In genomic region chr3:61858054-61858453, GRCh38 we compare ENCODE assay signal across 9 cellular contexts.
A peak's percentile ranks its signal among the peaks of the same experiment; 100 is the strongest.
DNase-seq lines count a peak whose midpoint lies in the region; ATAC-seq, FAIRE-seq and TF ChIP-seq lines count a peak whose summit lies in the region.
"Had no signal": no experiment of that assay in that cellular context is flagged by ENCODE, and none has a peak within 500 bp of the region (broad histone marks: within the 10 kb centered on the region; RNA-seq: fewer than 3 reads in every experiment).

No MANE protein-coding gene starts in this region.

- H3K9me3 ChIP-seq in esophagus muscularis mucosa (no peaks in the 10 kb centered on the region), thyroid gland (no peaks in the 10 kb centered on the region)

- TF ChIP-seq POLR2A in esophagus muscularis mucosa (IDR thresholded peaks at IDR 0.05; ENCODE audit: low read depth), result no peak
- TF ChIP-seq POLR2A in thyroid gland (IDR thresholded peaks at IDR 0.05), result no peak

- WGBS in esophagus muscularis mucosa, result 7% methylated on average over 2 of the region's 2 CpGs
- WGBS in thyroid gland, 2 donors, result 9 to 15% methylated on average over 2 of the region's 2 CpGs

- H3K4me1 ChIP-seq in esophagus muscularis mucosa, result peaks cover 7 to 36% (median 16%) of the 10 kb centered on the region in 4 donors
- peaks cover 0 to 14% of the 10 kb centered on the region in 2 donors for H3K4me1 ChIP-seq in thyroid gland

- H3K27me3 ChIP-seq in esophagus muscularis mucosa (no peaks in the 10 kb centered on the region), thyroid gland (no peaks in the 10 kb centered on the region)

- intact Hi-C loops in esophagus muscularis mucosa (cut with DNase I), result loop anchor here (5.0 to 10.0 kb wide), 2 partner anchors 293 to 329 kb away; partner anchors contain the start of gene PTPRG
- intact Hi-C loops in thyroid gland (cut with DNase I), result loop anchor here (5.0 kb wide), 1 partner anchor 329 kb away; no protein-coding TSS in a partner anchor

- ATAC-seq in activated CD4-positive, CD25-positive, alpha-beta regulatory T cell treated with anti-CD3 and anti-CD28 coated beads, Interleukin-2, amount 50 U/mL, for 24 hours, result no peak
- ATAC-seq in GM21381 (IDR thresholded peaks at IDR 0.05; ENCODE audit: unreplicated experiment), result no peak
- ATAC-seq: stimulated activated naive CD8-positive, alpha-beta T cell treated with anti-CD3 and anti-CD28 coated beads, Interleukin-15, Interleukin-2, amounts not matched to agents 100 U/mL and 50 U/mL, for 24 hours had no signal

- FAIRE-seq in GM19239 (lab: Jason Lieb, UNC), result peak; percentile 37
- FAIRE-seq: H1 had no signal

- DNase-seq in GM19239 (ENCODE audit: insufficient read length, low spot score), result no peak
- DNase-seq in NCI-H526 treated with DMSO at 0.1 percent for 48 hours (lab: John Stamatoyannopoulos, UW), result peak; percentile 0
- no peak for DNase-seq in esophagus muscularis mucosa (ENCODE audit: extremely low spot score)
- DNase-seq in pulmonary artery endothelial cell (ENCODE audit: low read depth, low spot score), result peak; percentile 10
- no peak for DNase-seq in thyroid gland
- DNase-seq: stimulated activated naive CD8-positive, alpha-beta T cell treated with anti-CD3 and anti-CD28 coated beads, Interleukin-15, Interleukin-2, amounts not matched to agents 100 U/mL and 50 U/mL, for 24 hours had no signal

- no peak for TF ChIP-seq EP300 in esophagus muscularis mucosa (IDR thresholded peaks at IDR 0.05)

- H3K36me3 ChIP-seq in esophagus muscularis mucosa (no peaks in the 10 kb centered on the region), thyroid gland (no peaks in the 10 kb centered on the region)

- TF ChIP-seq CTCF in esophagus muscularis mucosa (IDR thresholded peaks at IDR 0.05), result peak; percentile 52 to 62 (median 54)
- peak in 3 of 6 experiments; percentile 49 to 59 (median 53) for TF ChIP-seq CTCF in thyroid gland (IDR thresholded peaks at IDR 0.05)

- H3K27ac ChIP-seq in esophagus muscularis mucosa (replicated peaks in 1 of 4) (no peak overlapping the region), thyroid gland (no peak overlapping the region)

- H3K4me3 ChIP-seq in esophagus muscularis mucosa (no peak overlapping the region), thyroid gland (replicated peaks in 1 of 3) (no peak overlapping the region)

Comparison
In these comparisons a context has a peak if more than half of its experiments do, and no peak if none do; other contexts are left out.
1. DNase-seq: peak in NCI-H526 treated with DMSO at 0.1 percent for 48 hours (single experiment) and pulmonary artery endothelial cell (single experiment); none in GM19239 (single experiment), esophagus muscularis mucosa (single experiment) and thyroid gland (0 of 2).